Comparison of ENCODE assay signal across 8 cellular contexts in genomic region chr9:91192379-91192775, GRCh38.
DNase-seq lines count a peak whose midpoint lies in the region; ATAC-seq, FAIRE-seq and TF ChIP-seq lines count a peak whose summit lies in the region.

No MANE protein-coding gene starts in this region.

- intact Hi-C loops in testis (cut with DNase I; ENCODE audit: low total_unique reads) = loop anchor here (5.0 kb wide), 1 partner anchor 75 kb away; no protein-coding TSS in a partner anchor

- peak; percentile 20 for DNase-seq in activated naive CD4-positive, alpha-beta T cell treated with Interleukin-2 at 50 U/mL for 16 hours
- no peak for DNase-seq in activated naive CD4-positive, alpha-beta T cell treated with anti-CD3 and anti-CD28 coated beads, Interleukin-2, amount 50 U/mL, for 16 hours
- peak; percentile 71 to 72 for DNase-seq in activated T-cell treated with anti-CD3 and anti-CD28 coated beads, Interleukin-2, amount 50 U/mL, for 48 hours
- no peak for DNase-seq in testis
- no peak for DNase-seq in GM10266 (ENCODE audit: extremely low spot score)
- no peak for DNase-seq in NCI-H1930 (lab: John Stamatoyannopoulos, UW)

- peaks cover 24% of the 10 kb centered on the region for H3K4me1 ChIP-seq in testis

- peak; percentile 97 for FAIRE-seq in islet of Langerhans (lab: Jason Lieb, UNC)

- no peak for TF ChIP-seq CTCF in testis (IDR thresholded peaks at IDR 0.05)
- TF ChIP-seq CTCF in GM10266 (IDR thresholded peaks at IDR 0.05; ENCODE audit: control insufficient read depth, insufficient read depth, low read depth, missing control alignments) = no peak

- no peaks in the 10 kb centered on the region for H3K27me3 ChIP-seq in testis

- peak overlapping the region; percentile 92 to 97 for H3K27ac ChIP-seq in testis

- peak overlapping the region in 1 of 2 donors; percentile 47 for H3K4me3 ChIP-seq in testis

- H3K36me3 ChIP-seq in testis (ENCODE audit: low read depth, missing control alignments) = no peaks in the 10 kb centered on the region

- H3K9me3 ChIP-seq in testis = no peaks in the 10 kb centered on the region

- 38 to 40% methylated on average over 3 of the region's 3 CpGs for WGBS in testis, 2 donors

- no peak for TF ChIP-seq POLR2A in testis (IDR thresholded peaks at IDR 0.05)

- no peak for ATAC-seq in HG03280 (IDR thresholded peaks at IDR 0.05; ENCODE audit: unreplicated experiment)

Comparison
In these comparisons a context has a peak if more than half of its experiments do, and no peak if none do; other contexts are left out.
1. DNase-seq: peak in activated naive CD4-positive, alpha-beta T cell treated with Interleukin-2 at 50 U/mL for 16 hours (single experiment) and activated T-cell treated with anti-CD3 and anti-CD28 coated beads, Interleukin-2, amount 50 U/mL, for 48 hours (2 of 2); none in activated naive CD4-positive, alpha-beta T cell treated with anti-CD3 and anti-CD28 coated beads, Interleukin-2, amount 50 U/mL, for 16 hours (single experiment), testis (single experiment), GM10266 (single experiment) and NCI-H1930 (0 of 2).